In genomic region chr12:57846285-57846576, GRCh38 we compare ENCODE assay signal across 8 cellular contexts.
DNase-seq lines count a peak whose midpoint lies in the region; ATAC-seq lines count a peak whose summit lies in the region.

No MANE protein-coding gene starts in this region.

- H3K4me3 Mint-ChIP-seq in activated naive CD8-positive, alpha-beta T cell = peak overlapping the region; percentile 81

- peak overlapping the region; percentile 67 for H3K4me3 ChIP-seq in iPS-15b (ENCODE audit: low read depth, low read length)
- peak overlapping the region; percentile 95 to 97 for H3K4me3 ChIP-seq in stomach smooth muscle (ENCODE audit: low read length in 2 of 2)

- H3K36me3 Mint-ChIP-seq in activated naive CD8-positive, alpha-beta T cell = no peaks in the 10 kb centered on the region

- H3K36me3 ChIP-seq in iPS-15b (ENCODE audit: control insufficient read depth, insufficient read depth, low read length) (no peaks in the 10 kb centered on the region), stomach smooth muscle (ENCODE audit: control insufficient read depth in 2 of 2, insufficient read depth in 2 of 2, low read length in 2 of 2) (no peaks in the 10 kb centered on the region)

- H3K27me3 ChIP-seq in iPS-15b (ENCODE audit: control insufficient read depth, insufficient read depth, low read length) (peaks cover 22% of the 10 kb centered on the region), stomach smooth muscle (ENCODE audit: control insufficient read depth in 1 of 2, insufficient read depth in 2 of 2, low read length in 2 of 2) (no peaks in the 10 kb centered on the region)

- peak in 2 of 3 experiments; percentile 53 to 85 for DNase-seq in NCI-H1417 (lab: John Stamatoyannopoulos, UW)
- no peak for DNase-seq in NCI-H1417 treated with DMSO at 0.1 percent for 48 hours (lab: John Stamatoyannopoulos, UW)
- no peak for DNase-seq in NCI-H82 (lab: John Stamatoyannopoulos, UW)
- no peak for DNase-seq in HK-2 (ENCODE audit: unreplicated experiment)

- H3K9me3 ChIP-seq in iPS-15b (ENCODE audit: control insufficient read depth, insufficient read depth, low read length) = no peaks in the 10 kb centered on the region
- H3K9me3 ChIP-seq in stomach smooth muscle (ENCODE audit: control insufficient read depth in 2 of 2, low read length in 2 of 2) = no peaks in the 10 kb centered on the region

- H3K27ac Mint-ChIP-seq in activated naive CD8-positive, alpha-beta T cell = no peak overlapping the region

- H3K9me3 Mint-ChIP-seq in activated naive CD8-positive, alpha-beta T cell (ENCODE audit: low read depth) = no peaks in the 10 kb centered on the region

- H3K4me1 ChIP-seq in iPS-15b (ENCODE audit: control insufficient read depth, insufficient read depth, low read length) = peaks cover 26% of the 10 kb centered on the region
- peaks cover 51% of the 10 kb centered on the region for H3K4me1 ChIP-seq in stomach smooth muscle (ENCODE audit: control insufficient read depth, insufficient read depth, low read length)

- peaks cover 50% of the 10 kb centered on the region for H3K4me1 Mint-ChIP-seq in activated naive CD8-positive, alpha-beta T cell (ENCODE audit: low read depth)

- ATAC-seq in HG03378 (IDR thresholded peaks at IDR 0.05; ENCODE audit: unreplicated experiment) = peak; percentile 14

- H3K9ac ChIP-seq in iPS-15b (ENCODE audit: low read depth, low read length) (peak overlapping the region; percentile 48), stomach smooth muscle (ENCODE audit: low read length in 2 of 2) (peak overlapping the region; percentile 97 to 99)

- H3K27ac ChIP-seq in stomach smooth muscle (ENCODE audit: low read length) = peak overlapping the region; percentile 99

- H3K27me3 Mint-ChIP-seq in activated naive CD8-positive, alpha-beta T cell = no peaks in the 10 kb centered on the region

Comparison
In these comparisons a context has a peak if more than half of its experiments do, and no peak if none do; other contexts are left out.
1. DNase-seq: peak in NCI-H1417 (2 of 3); none in NCI-H1417 treated with DMSO at 0.1 percent for 48 hours (single experiment), NCI-H82 (single experiment) and HK-2 (single experiment).